In the genomic region with DNA sequence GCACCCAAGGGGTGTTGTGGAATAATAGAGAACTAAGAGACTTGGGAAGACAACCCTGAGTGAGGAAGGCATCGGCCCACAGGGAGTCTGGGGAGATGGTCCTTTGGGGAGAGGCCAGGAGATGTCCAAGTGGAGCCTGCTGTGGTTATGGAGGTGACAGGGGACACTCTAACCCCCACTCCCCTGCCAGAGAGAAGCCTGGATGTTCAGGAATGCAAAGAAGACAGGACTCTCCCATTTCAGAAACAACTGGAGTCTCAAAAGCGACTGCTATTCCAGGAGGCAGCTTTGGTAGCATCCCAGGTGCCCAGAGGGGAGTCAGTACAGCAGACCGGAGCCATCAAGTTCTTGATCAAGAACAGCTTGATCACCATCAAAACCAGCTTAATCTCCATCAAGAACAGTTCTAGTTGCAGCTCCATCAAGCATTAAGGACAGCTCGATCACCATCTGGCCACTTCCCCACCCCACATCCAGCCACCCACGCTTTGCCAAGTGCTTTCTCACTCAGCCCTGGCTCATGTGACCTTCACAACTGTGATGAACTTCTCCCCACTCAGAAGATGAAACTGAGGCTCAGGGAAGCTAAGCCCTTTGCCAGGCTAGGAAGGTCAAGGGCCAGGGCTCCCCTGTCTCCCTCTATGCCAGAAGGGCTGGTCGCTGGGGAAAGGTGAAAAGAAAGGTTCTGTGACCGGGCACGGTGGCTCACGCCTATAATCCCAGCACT, we compare ENCODE assay signal across 10 cellular contexts. TPM values are rescaled to one million over a fixed set of nuclear protein-coding genes. Genes with fewer than 3 reads are reported as not detected.
DNase-seq lines count a peak whose midpoint lies in the region; FAIRE-seq and TF ChIP-seq lines count a peak whose summit lies in the region.
"Had no signal": no experiment of that assay in that cellular context is flagged by ENCODE, and none has a peak within 500 bp of the region (broad histone marks: within the 10 kb centered on the region; RNA-seq: fewer than 3 reads in every experiment).

No MANE protein-coding gene starts in this region.

- H3K4me1 ChIP-seq in colonic mucosa (no peaks in the 10 kb centered on the region), sigmoid colon (peaks cover 0 to 6% (median 5%) of the 10 kb centered on the region in 4 donors)

- H3K9me3 ChIP-seq in colonic mucosa (no peaks in the 10 kb centered on the region), sigmoid colon (no peaks in the 10 kb centered on the region)
- H3K9me3 ChIP-seq: SK-N-SH had no signal

- no peaks in the 10 kb centered on the region for H3K36me3 ChIP-seq in colonic mucosa
- no peaks in the 10 kb centered on the region for H3K36me3 ChIP-seq in sigmoid colon
- H3K36me3 ChIP-seq: cardiac muscle cell had no signal

- no peaks in the 10 kb centered on the region for H3K27me3 ChIP-seq in colonic mucosa
- no peaks in the 10 kb centered on the region for H3K27me3 ChIP-seq in sigmoid colon
- H3K27me3 ChIP-seq: cardiac muscle cell had no signal

- no peak for FAIRE-seq in frontal cortex (lab: Jason Lieb, UNC)

- intact Hi-C loops in colonic mucosa (cut with DNase I), result no loop called here
- intact Hi-C loops in sigmoid colon (cut with DNase I), result no loop called here

- DNase-seq in NB4 (ENCODE audit: low read depth), result peak; percentile 20
- no peak for DNase-seq in colonic mucosa
- DNase-seq in sigmoid colon, result peak; percentile 74
- no peak for DNase-seq in DMS79 (lab: John Stamatoyannopoulos, UW)
- no peak for DNase-seq in NCI-H2171 treated with DMSO at 0.1 percent for 48 hours (lab: John Stamatoyannopoulos, UW)
- DNase-seq in frontal cortex (ENCODE audit: low spot score in 2 of 2), result no peak
- no peak for DNase-seq in putamen (ENCODE audit: low spot score)
- DNase-seq: SK-N-SH had no signal

- H3K4me3 ChIP-seq in GM08714 (ENCODE audit: low read length) (peak overlapping the region; percentile 69; the same call in 1 of the 2 replicates), NB4 (ENCODE audit: low read depth, low read length) (no peak overlapping the region), colonic mucosa (peak overlapping the region; percentile 32), sigmoid colon (no peak overlapping the region)
- H3K4me3 ChIP-seq: cardiac muscle cell had no signal

- no peak for TF ChIP-seq POLR2A in NB4 (IDR thresholded peaks at IDR 0.05; ENCODE audit: extremely low read depth, insufficient read length)
- no peak for TF ChIP-seq POLR2A in sigmoid colon (IDR thresholded peaks at IDR 0.05)

- peak overlapping the region in 1 of 2 donors; percentile 29 for H3K9ac ChIP-seq in colonic mucosa (ENCODE audit: low read depth in 2 of 2, low read length in 2 of 2)
- H3K9ac ChIP-seq: SK-N-SH had no signal

- TF ChIP-seq CTCF in NB4 (IDR thresholded peaks at IDR 0.05; ENCODE audit: low read depth, low read length) (no peak), colonic mucosa (IDR thresholded peaks at IDR 0.05) (no peak), sigmoid colon (IDR thresholded peaks at IDR 0.05) (no peak)

- 53 to 81% methylated on average over 9 of the region's 9 CpGs for WGBS in sigmoid colon, 2 donors

- TF ChIP-seq EP300 in sigmoid colon (IDR thresholded peaks at IDR 0.05), result no peak

- H3K27ac ChIP-seq in colonic mucosa (peak overlapping the region; percentile 63), sigmoid colon (peak overlapping the region in 3 of 4 donors; percentile 6 to 31 (median 16))
- H3K27ac ChIP-seq: cardiac muscle cell had no signal

RNA-seq across cellular contexts. Expression of a gene that starts 0.7 kb away (rescaled TPM):
- total RNA-seq in colonic mucosa (10 to 100 TPM in 1 of 2 donors, 1 to 10 TPM in 1; 9.4 to 13.1 TPM), sigmoid colon (1 to 10 TPM in 2 of 4 donors, not detected in 2; 1.6 to 5.7 TPM), frontal cortex (not detected)
- 100 to 1,000 TPM in 1 of 3 donors, 10 to 100 TPM in 2; 19.8 to 556 (median 41.4) TPM for polyA plus RNA-seq in sigmoid colon
- total RNA-seq: cardiac muscle cell had no signal
- polyA plus RNA-seq: SK-N-SH had no signal

RNA-seq across cellular contexts. Expression of a gene that starts 12.1 kb away (rescaled TPM):
- 10 to 100 TPM in 1 of 2 donors, 1 to 10 TPM in 1; 8.7 to 25.7 TPM for total RNA-seq in colonic mucosa
- 10 to 100 TPM in 3 of 4 donors, 1 to 10 TPM in 1; 9.8 to 17.7 (median 13.1) TPM for total RNA-seq in sigmoid colon
- 10 to 100 TPM in 1 of 3 donors, 1 to 10 TPM in 2; 3.0 to 22.7 (median 4.2) TPM for polyA plus RNA-seq in sigmoid colon
- 4.1 TPM for total RNA-seq in frontal cortex

RNA-seq across cellular contexts. Expression of a gene that starts 35.4 kb away (rescaled TPM):
- total RNA-seq in colonic mucosa (10 to 100 TPM; 12.8 to 30.3 TPM), sigmoid colon (1 to 10 TPM in 1 of 4 donors, under 1 TPM in 1, not detected in 2; 0.55 to 1.8 TPM), frontal cortex (0.41 TPM)
- 10 to 100 TPM; 13.8 to 21.0 (median 19.9) TPM for polyA plus RNA-seq in sigmoid colon

RNA-seq across cellular contexts. Expression of a gene that starts 38.6 kb away (rescaled TPM):
- total RNA-seq in colonic mucosa, result 100 to 1,000 TPM; 361 to 478 TPM
- total RNA-seq in sigmoid colon, result 10 to 100 TPM; 32.9 to 41.5 (median 37.6) TPM
- polyA plus RNA-seq in sigmoid colon, result 100 to 1,000 TPM; 303 to 575 (median 543) TPM
- total RNA-seq in frontal cortex, result 11.8 TPM

RNA-seq across cellular contexts. Expression of a gene that starts 54.0 kb away (rescaled TPM):
- total RNA-seq in colonic mucosa (under 1 TPM in 1 of 2 donors, not detected in 1; 0.47 TPM), sigmoid colon (not detected), frontal cortex (not detected)
- under 1 TPM in 1 of 3 donors, not detected in 2; 0.52 TPM for polyA plus RNA-seq in sigmoid colon
- total RNA-seq: cardiac muscle cell had no signal
- polyA plus RNA-seq: cardiac muscle cell, SK-N-SH had no signal

Comparison
In these comparisons a context has a peak if more than half of its experiments do, and no peak if none do; other contexts are left out.
1. H3K4me3 ChIP-seq: peak in GM08714 (single experiment) and colonic mucosa (single experiment); none in NB4 (single experiment) and sigmoid colon (0 of 4).
2. DNase-seq: peak in NB4 (single experiment) and sigmoid colon (single experiment); none in colonic mucosa (single experiment), DMS79 (single experiment), NCI-H2171 treated with DMSO at 0.1 percent for 48 hours (single experiment), frontal cortex (0 of 2) and putamen (single experiment).